14 cellular contexts compared by ENCODE assay signal in the genomic region with DNA sequence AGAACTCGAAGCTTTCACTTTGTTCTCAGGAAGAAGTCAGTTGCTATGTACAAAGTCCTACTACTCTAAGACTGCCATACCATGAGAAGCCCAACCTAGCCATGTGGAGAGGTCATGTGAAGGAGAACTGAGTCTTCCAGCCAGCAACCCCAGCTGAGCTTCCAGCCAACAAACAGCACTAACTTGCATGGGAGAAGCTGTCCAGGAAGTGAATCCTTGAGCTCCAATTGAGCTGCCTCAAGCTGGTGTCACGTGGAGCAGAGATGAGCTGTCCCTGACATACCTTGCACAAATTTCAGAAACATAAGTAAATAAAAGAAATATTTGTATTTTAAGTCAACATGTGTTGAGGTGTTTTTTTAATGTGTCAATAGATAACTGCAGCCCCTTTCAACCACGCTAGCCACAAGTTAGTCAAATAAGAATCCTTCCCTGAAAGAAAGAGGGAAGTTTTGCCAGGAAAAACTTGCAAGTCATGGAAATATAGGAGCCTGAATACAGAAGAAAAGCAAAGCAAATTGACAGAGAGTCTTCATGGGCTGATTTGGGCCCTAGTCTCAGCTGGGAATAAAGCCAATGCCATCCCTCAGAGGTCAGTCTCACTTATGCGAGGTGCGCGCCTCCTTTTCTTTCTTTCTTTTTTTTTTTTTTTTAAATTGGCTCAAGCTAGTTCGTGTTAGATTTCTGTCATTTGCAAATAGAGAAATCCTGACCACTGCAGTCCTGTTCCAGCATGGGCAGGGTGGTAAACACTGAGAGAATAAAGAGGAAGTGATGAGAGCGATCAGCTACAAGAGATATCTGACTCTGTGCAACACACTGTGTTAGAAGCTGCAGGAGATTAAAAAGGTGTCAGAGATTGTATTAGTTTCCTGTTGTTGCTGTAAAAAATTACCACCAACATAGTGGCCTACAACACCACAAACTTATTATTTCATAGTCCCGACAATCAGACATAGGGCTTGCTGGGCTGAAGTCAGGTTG.
DNase-seq lines count a peak whose midpoint lies in the region; TF ChIP-seq lines count a peak whose summit lies in the region.
"Had no signal": no experiment of that assay in that cellular context is flagged by ENCODE, and none has a peak within 500 bp of the region (broad histone marks: within the 10 kb centered on the region; RNA-seq: fewer than 3 reads in every experiment).

No MANE protein-coding gene starts in this region.

- H3K4me3 Mint-ChIP-seq in activated T-helper 2 cell treated with anti-CD3 and anti-CD28 coated beads, Interferon-gamma antibody, Interleukin-2, Interleukin-4, amounts not matched to agents 10 μg/mL and 5 μg/mL and 100 μg/mL, durations not matched to agents 14 hours and 24 hours and 36 hours (ENCODE audit: low read depth) = no peak overlapping the region
- H3K4me3 Mint-ChIP-seq: activated T-cell treated with anti-CD3 and anti-CD28 coated beads, Interleukin-2, amount 50 U/mL, for 4 hours; memory B cell had no signal

- H3K4me3 ChIP-seq in left ventricle myocardium inferior (no peak overlapping the region), hepatocyte (no peak overlapping the region)
- H3K4me3 ChIP-seq: gastroesophageal sphincter, PC-9, psoas muscle had no signal

- no peaks in the 10 kb centered on the region for H3K27me3 Mint-ChIP-seq in activated T-helper 2 cell treated with anti-CD3 and anti-CD28 coated beads, Interferon-gamma antibody, Interleukin-2, Interleukin-4, amounts not matched to agents 10 μg/mL and 5 μg/mL and 100 μg/mL, durations not matched to agents 14 hours and 24 hours and 36 hours (ENCODE audit: low read depth)
- H3K27me3 Mint-ChIP-seq: memory B cell had no signal

- DNase-seq in left ventricle myocardium inferior (no peak), cardiac septum (ENCODE audit: low spot score) (no peak), astrocyte of the hippocampus (ENCODE audit: low read depth, low spot score) (peak; percentile 74), hepatocyte (ENCODE audit: low spot score) (peak; percentile 8), foreskin melanocyte (no peak), NOMO-1 treated with DMSO at 0.1 percent for 48 hours (lab: John Stamatoyannopoulos, UW; ENCODE audit: unreplicated experiment) (no peak), putamen (ENCODE audit: low spot score) (no peak)
- no peak for DNase-seq in activated T-helper 2 cell treated with anti-CD3 and anti-CD28 coated beads, Interferon-gamma antibody, Interleukin-2, Interleukin-4, amounts not matched to agents 10 μg/mL and 5 μg/mL and 100 μg/mL, durations not matched to agents 14 hours and 24 hours and 36 hours (ENCODE audit: low spot score)
- DNase-seq: activated T-cell treated with anti-CD3 and anti-CD28 coated beads, Interleukin-2, amount 50 U/mL, for 4 hours; NCI-H187; PC-9; psoas muscle had no signal

- H3K9me2 ChIP-seq in hepatocyte (replicated peaks; ENCODE audit: insufficient read depth) = no peaks in the 10 kb centered on the region

- TF ChIP-seq CTCF in left ventricle myocardium inferior (IDR thresholded peaks at IDR 0.05; ENCODE audit: borderline replicate concordance) = no peak
- TF ChIP-seq CTCF in hepatocyte (IDR thresholded peaks at IDR 0.05; ENCODE audit: poor library complexity) = no peak

- H3K9me3 Mint-ChIP-seq in activated T-helper 2 cell treated with anti-CD3 and anti-CD28 coated beads, Interferon-gamma antibody, Interleukin-2, Interleukin-4, amounts not matched to agents 10 μg/mL and 5 μg/mL and 100 μg/mL, durations not matched to agents 14 hours and 24 hours and 36 hours = no peaks in the 10 kb centered on the region
- H3K9me3 Mint-ChIP-seq: activated T-cell treated with anti-CD3 and anti-CD28 coated beads, Interleukin-2, amount 50 U/mL, for 4 hours; memory B cell had no signal

- H4K20me1 ChIP-seq in hepatocyte (ENCODE audit: insufficient read depth, poor library complexity, severe bottlenecking) = no peaks in the 10 kb centered on the region

- H3K27ac Mint-ChIP-seq in activated T-helper 2 cell treated with anti-CD3 and anti-CD28 coated beads, Interferon-gamma antibody, Interleukin-2, Interleukin-4, amounts not matched to agents 10 μg/mL and 5 μg/mL and 100 μg/mL, durations not matched to agents 14 hours and 24 hours and 36 hours = no peak overlapping the region
- H3K27ac Mint-ChIP-seq: memory B cell had no signal

- WGBS in hepatocyte (ENCODE audit: low lambda C conversion rate, missing lambda C conversion rate) = 88% methylated on average over 9 of the region's 9 CpGs

- H3K36me3 Mint-ChIP-seq in activated T-helper 2 cell treated with anti-CD3 and anti-CD28 coated beads, Interferon-gamma antibody, Interleukin-2, Interleukin-4, amounts not matched to agents 10 μg/mL and 5 μg/mL and 100 μg/mL, durations not matched to agents 14 hours and 24 hours and 36 hours (ENCODE audit: low read depth) = no peaks in the 10 kb centered on the region
- H3K36me3 Mint-ChIP-seq: memory B cell had no signal

- H3K36me3 ChIP-seq in left ventricle myocardium inferior (no peaks in the 10 kb centered on the region), hepatocyte (replicated peaks; ENCODE audit: insufficient read depth, low read depth) (no peaks in the 10 kb centered on the region)
- H3K36me3 ChIP-seq: gastroesophageal sphincter had no signal

- no peaks in the 10 kb centered on the region for H3K4me1 Mint-ChIP-seq in activated T-helper 2 cell treated with anti-CD3 and anti-CD28 coated beads, Interferon-gamma antibody, Interleukin-2, Interleukin-4, amounts not matched to agents 10 μg/mL and 5 μg/mL and 100 μg/mL, durations not matched to agents 14 hours and 24 hours and 36 hours (ENCODE audit: low read depth)
- H3K4me1 Mint-ChIP-seq: memory B cell had no signal

- intact Hi-C loops in left ventricle myocardium inferior (cut with micrococcal nuclease) = no loop called here
- intact Hi-C loops in cardiac septum (cut with DNase I) = no loop called here
- intact Hi-C loops in activated T-helper 2 cell treated with anti-CD3 and anti-CD28 coated beads, Interferon-gamma antibody, Interleukin-2, Interleukin-4, amounts not matched to agents 10 μg/mL and 5 μg/mL and 100 μg/mL, durations not matched to agents 14 hours and 24 hours and 36 hours (cut with micrococcal nuclease) = no loop called here

- H2AFZ ChIP-seq in hepatocyte = no peak overlapping the region
- H2AFZ ChIP-seq: PC-9 had no signal

- peak overlapping the region; percentile 64 for H3K27ac ChIP-seq in left ventricle myocardium inferior (replicated peaks)
- H3K27ac ChIP-seq in hepatocyte = peak overlapping the region; percentile 35
- H3K27ac ChIP-seq: gastroesophageal sphincter, PC-9, psoas muscle had no signal

- peaks cover 22% of the 10 kb centered on the region for H3K4me1 ChIP-seq in left ventricle myocardium inferior
- H3K4me1 ChIP-seq in hepatocyte (ENCODE audit: insufficient read depth) = peaks cover 8% of the 10 kb centered on the region
- H3K4me1 ChIP-seq: psoas muscle had no signal

- peaks cover 9% of the 10 kb centered on the region for H3K9me3 ChIP-seq in left ventricle myocardium inferior (replicated peaks)
- H3K9me3 ChIP-seq in hepatocyte (ENCODE audit: low read depth) = no peaks in the 10 kb centered on the region
- H3K9me3 ChIP-seq: gastroesophageal sphincter, psoas muscle had no signal

- no peaks in the 10 kb centered on the region for H3K79me2 ChIP-seq in hepatocyte

- H3K4me2 ChIP-seq in hepatocyte = peak overlapping the region; percentile 7
- H3K4me2 ChIP-seq: PC-9 had no signal

- H3K27me3 ChIP-seq in left ventricle myocardium inferior (ENCODE audit: low read depth) (no peaks in the 10 kb centered on the region), hepatocyte (no peaks in the 10 kb centered on the region)
- H3K27me3 ChIP-seq: gastroesophageal sphincter had no signal

Comparison
In these comparisons a context has a peak if more than half of its experiments do, and no peak if none do; other contexts are left out.
1. DNase-seq: peak in astrocyte of the hippocampus (single experiment) and hepatocyte (single experiment); none in left ventricle myocardium inferior (single experiment), cardiac septum (single experiment), foreskin melanocyte (single experiment), NOMO-1 treated with DMSO at 0.1 percent for 48 hours (single experiment), putamen (single experiment) and activated T-helper 2 cell treated with anti-CD3 and anti-CD28 coated beads, Interferon-gamma antibody, Interleukin-2, Interleukin-4, amounts not matched to agents 10 μg/mL and 5 μg/mL and 100 μg/mL, durations not matched to agents 14 hours and 24 hours and 36 hours (single experiment).